19 cellular contexts compared by ENCODE assay signal in genomic region chr15:77817434-77817833, GRCh38.
DNase-seq lines count a peak whose midpoint lies in the region; ATAC-seq and TF ChIP-seq lines count a peak whose summit lies in the region.
"Had no signal": no experiment of that assay in that cellular context is flagged by ENCODE, and none has a peak within 500 bp of the region (broad histone marks: within the 10 kb centered on the region; RNA-seq: fewer than 3 reads in every experiment).

No MANE protein-coding gene starts in this region.

- H3K4me3 Mint-ChIP-seq in WTC11: peak overlapping the region; percentile 55
- peak overlapping the region in 5 of 8 donors; percentile 9 to 62 (median 35) for H3K4me3 Mint-ChIP-seq in naive B cell
- H3K4me3 Mint-ChIP-seq in type B pancreatic cell: peak overlapping the region; percentile 79
- H3K4me3 Mint-ChIP-seq: CD4-positive, alpha-beta T cell had no signal

- H3K9me3 Mint-ChIP-seq in WTC11: no peaks in the 10 kb centered on the region
- H3K9me3 Mint-ChIP-seq in naive B cell: no peaks in the 10 kb centered on the region
- H3K9me3 Mint-ChIP-seq in type B pancreatic cell: no peaks in the 10 kb centered on the region
- H3K9me3 Mint-ChIP-seq: CD4-positive, alpha-beta T cell had no signal

- POLR2A ChIA-PET in WTC11 (lab: Charles Lee): no interaction called here

- H3K4me1 Mint-ChIP-seq in WTC11 (peaks cover 27% of the 10 kb centered on the region), naive B cell (peaks cover 6 to 12% (median 8%) of the 10 kb centered on the region in 3 donors), type B pancreatic cell (ENCODE audit: unreplicated experiment) (peaks cover 11% of the 10 kb centered on the region)

- TF ChIP-seq CTCF in WTC11 (IDR thresholded peaks at IDR 0.05) (no peak), type B pancreatic cell (conservative IDR thresholded peaks at IDR 0.05) (no peak)

- H3K27me3 Mint-ChIP-seq in WTC11 (ENCODE audit: low read depth) (peaks cover 43% of the 10 kb centered on the region), naive B cell (peaks cover 41 to 60% (median 59%) of the 10 kb centered on the region in 3 donors), type B pancreatic cell (peaks cover 46% of the 10 kb centered on the region)

- H3K9me3 ChIP-seq in MG63: no peaks in the 10 kb centered on the region
- H3K9me3 ChIP-seq: BE2C had no signal

- H3K36me3 ChIP-seq in MG63: no peaks in the 10 kb centered on the region
- H3K36me3 ChIP-seq: BE2C had no signal

- CTCF ChIA-PET in WTC11 (lab: Charles Lee): interaction anchor here (0.6 to 3.1 kb wide), 11 partner anchors 18 to 200 kb away, joined by 3 to 25 read pairs (median 5); partner anchors contain the start of gene LINGO1

- H3K4me3 ChIP-seq in MG63: no peak overlapping the region

- H3K27me3 ChIP-seq in MG63: peaks cover 25% of the 10 kb centered on the region

- no peaks in the 10 kb centered on the region for H3K36me3 Mint-ChIP-seq in WTC11
- no peaks in the 10 kb centered on the region for H3K36me3 Mint-ChIP-seq in naive B cell
- no peaks in the 10 kb centered on the region for H3K36me3 Mint-ChIP-seq in type B pancreatic cell

- peak; percentile 32 for DNase-seq in NCI-H146 (lab: John Stamatoyannopoulos, UW)
- no peak for DNase-seq in NCI-H146 treated with DMSO at 0.1 percent for 48 hours (lab: John Stamatoyannopoulos, UW; ENCODE audit: unreplicated experiment)
- DNase-seq in WTC11 (ENCODE audit: low spot score): no peak
- no peak for DNase-seq in naive B cell
- no peak for DNase-seq in type B pancreatic cell (ENCODE audit: extremely low spot score, unreplicated experiment)
- DNase-seq in activated CD4-positive, CD25-positive, alpha-beta regulatory T cell (lab: John Stamatoyannopoulos, UW): no peak
- no peak for DNase-seq in MG63
- DNase-seq: 8988T; BE2C; Calu3; CD4-positive, alpha-beta T cell; NCI-H1048; NCI-H1436; NCI-H2029 treated with DMSO at 0.1 percent for 48 hours; NCI-H2171; PC-3; RPMI8226; SHP77 treated with DMSO at 0.1 percent for 48 hours had no signal

- ATAC-seq in WTC11: no peak
- ATAC-seq in naive B cell (ENCODE audit: low read depth in 2 of 2): no peak
- ATAC-seq in GM21447 (IDR thresholded peaks at IDR 0.05; ENCODE audit: unreplicated experiment): no peak
- ATAC-seq: PC-3 had no signal

- H3K27ac Mint-ChIP-seq in WTC11 (no peak overlapping the region), naive B cell (no peak overlapping the region), type B pancreatic cell (no peak overlapping the region)
- H3K27ac Mint-ChIP-seq: CD4-positive, alpha-beta T cell had no signal

TF ChIP-seq in WTC11, 78 proteins besides CTCF, POLR2A, EP300 and RAD21:
- no peak for TF ChIP-seq SMAD4 (CRISPR knock-in tag; IDR thresholded peaks at IDR 0.05)
- no peak for TF ChIP-seq EMX1 (CRISPR knock-in tag; IDR thresholded peaks at IDR 0.05)
- TF ChIP-seq, protein P1, sequence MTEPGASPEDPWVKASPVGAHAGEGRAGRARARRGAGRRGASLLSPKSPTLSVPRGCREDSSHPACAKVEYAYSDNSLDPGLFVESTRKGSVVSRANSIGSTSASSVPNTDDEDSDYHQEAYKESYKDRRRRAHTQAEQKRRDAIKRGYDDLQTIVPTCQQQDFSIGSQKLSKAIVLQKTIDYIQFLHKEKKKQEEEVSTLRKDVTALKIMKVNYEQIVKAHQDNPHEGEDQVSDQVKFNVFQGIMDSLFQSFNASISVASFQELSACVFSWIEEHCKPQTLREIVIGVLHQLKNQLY (CRISPR knock-in tag; IDR thresholded peaks at IDR 0.05): no peak
- TF ChIP-seq TEAD1 (CRISPR knock-in tag; IDR thresholded peaks at IDR 0.05): no peak
- TF ChIP-seq ZNF317 (CRISPR knock-in tag; IDR thresholded peaks at IDR 0.05; ENCODE audit: borderline replicate concordance, low read depth): no peak
- no peak for TF ChIP-seq NR2C2 (CRISPR knock-in tag; IDR thresholded peaks at IDR 0.05)
- TF ChIP-seq ZNF138 (CRISPR knock-in tag; conservative IDR thresholded peaks at IDR 0.05): no peak
- no peak for TF ChIP-seq JAZF1 (CRISPR knock-in tag; IDR thresholded peaks at IDR 0.05)
- TF ChIP-seq SP1 (CRISPR knock-in tag; conservative IDR thresholded peaks at IDR 0.05): no peak
- TF ChIP-seq, protein P2, sequence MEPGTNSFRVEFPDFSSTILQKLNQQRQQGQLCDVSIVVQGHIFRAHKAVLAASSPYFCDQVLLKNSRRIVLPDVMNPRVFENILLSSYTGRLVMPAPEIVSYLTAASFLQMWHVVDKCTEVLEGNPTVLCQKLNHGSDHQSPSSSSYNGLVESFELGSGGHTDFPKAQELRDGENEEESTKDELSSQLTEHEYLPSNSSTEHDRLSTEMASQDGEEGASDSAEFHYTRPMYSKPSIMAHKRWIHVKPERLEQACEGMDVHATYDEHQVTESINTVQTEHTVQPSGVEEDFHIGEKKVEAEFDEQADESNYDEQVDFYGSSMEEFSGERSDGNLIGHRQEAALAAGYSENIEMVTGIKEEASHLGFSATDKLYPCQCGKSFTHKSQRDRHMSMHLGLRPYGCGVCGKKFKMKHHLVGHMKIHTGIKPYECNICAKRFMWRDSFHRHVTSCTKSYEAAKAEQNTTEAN (CRISPR knock-in tag; IDR thresholded peaks at IDR 0.05): no peak
- TF ChIP-seq ZNF396 (CRISPR knock-in tag; IDR thresholded peaks at IDR 0.05; ENCODE audit: borderline replicate concordance): no peak
- no peak for TF ChIP-seq NR1H2 (CRISPR knock-in tag; IDR thresholded peaks at IDR 0.05)
